8 cellular contexts compared by ENCODE assay signal in the genomic region with DNA sequence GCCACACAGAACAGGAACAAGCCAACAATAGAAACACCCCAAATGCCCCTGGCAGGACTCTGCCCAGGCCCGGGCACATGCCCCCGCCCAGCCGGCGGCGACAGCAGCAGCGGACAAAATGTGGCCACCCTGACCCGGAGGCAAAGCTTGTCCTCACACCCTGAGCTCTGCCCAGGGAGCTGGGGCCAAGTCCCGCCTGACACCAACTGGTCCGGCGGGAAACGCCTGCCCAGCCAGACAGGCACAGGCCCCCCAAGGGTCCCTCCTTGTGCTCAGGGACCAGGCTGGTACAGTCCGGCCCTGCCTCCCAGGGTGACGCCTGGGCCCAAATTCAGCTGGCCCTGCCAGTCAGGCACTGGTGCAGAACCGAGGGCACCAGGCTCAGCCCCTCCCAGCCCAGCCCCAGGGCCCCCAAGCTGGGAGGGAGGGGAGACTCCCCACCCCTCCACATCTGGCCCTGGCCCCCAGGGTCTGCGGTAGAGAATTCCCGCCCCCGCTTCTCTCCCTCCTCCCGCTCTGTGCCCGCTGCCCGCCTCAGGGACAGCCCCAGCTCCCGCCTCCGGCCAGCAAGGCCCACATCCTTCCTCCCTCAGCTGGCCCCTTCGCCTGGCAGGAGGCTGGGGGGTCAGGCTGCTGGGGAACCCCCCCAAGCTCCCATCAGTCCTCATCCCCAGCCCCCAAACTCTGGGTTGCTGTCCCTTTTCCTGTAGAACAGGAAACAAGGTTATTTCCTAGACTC. TPM values are rescaled to one million over a fixed set of nuclear protein-coding genes. Genes with fewer than 3 reads are reported as not detected.
DNase-seq lines count a peak whose midpoint lies in the region; ATAC-seq and TF ChIP-seq lines count a peak whose summit lies in the region.

No MANE protein-coding gene starts in this region.

- H3K27me3 ChIP-seq in heart right ventricle (peaks cover 0 to 4% (median 0%) of the 10 kb centered on the region in 7 donors), rectal smooth muscle tissue (ENCODE audit: control insufficient read depth, insufficient read depth, low read length) (no peaks in the 10 kb centered on the region)

- H3K4me3 Mint-ChIP-seq in activated naive CD8-positive, alpha-beta T cell treated with anti-CD3 and anti-CD28 coated beads for 36 hours, result peak overlapping the region; percentile 78

- 2 to 5% methylated on average over 22 to 23 of the region's 23 CpGs for WGBS in heart right ventricle, 2 donors

- peak; percentile 23 for ATAC-seq in GM21825 (IDR thresholded peaks at IDR 0.05; ENCODE audit: unreplicated experiment)
- ATAC-seq in heart right ventricle, result peak in 7 of 8 donors; percentile 3 to 39 (median 19)
- ATAC-seq in GM21423 (IDR thresholded peaks at IDR 0.05; ENCODE audit: unreplicated experiment), result no peak
- ATAC-seq in HG03442 (IDR thresholded peaks at IDR 0.05; ENCODE audit: unreplicated experiment), result no peak

- DNase-seq in 8988T (peak; percentile 64), heart right ventricle (peak; percentile 55 to 60), NCI-H187 treated with DMSO at 0.1 percent for 48 hours (lab: John Stamatoyannopoulos, UW) (no peak)
- DNase-seq in activated naive CD8-positive, alpha-beta T cell treated with anti-CD3 and anti-CD28 coated beads for 36 hours, result peak; percentile 21

- H3K27me3 Mint-ChIP-seq in activated naive CD8-positive, alpha-beta T cell treated with anti-CD3 and anti-CD28 coated beads for 36 hours, result no peaks in the 10 kb centered on the region

- no peaks in the 10 kb centered on the region for H3K36me3 Mint-ChIP-seq in activated naive CD8-positive, alpha-beta T cell treated with anti-CD3 and anti-CD28 coated beads for 36 hours

- H3K9me3 Mint-ChIP-seq in activated naive CD8-positive, alpha-beta T cell treated with anti-CD3 and anti-CD28 coated beads for 36 hours, result no peaks in the 10 kb centered on the region

- TF ChIP-seq CTCF in heart right ventricle (IDR thresholded peaks at IDR 0.05), result no peak

- H3K9me3 ChIP-seq in heart right ventricle, result no peaks in the 10 kb centered on the region

- H3K9ac ChIP-seq in rectal smooth muscle tissue (ENCODE audit: low read length), result peak overlapping the region; percentile 67

- H3K27ac Mint-ChIP-seq in activated naive CD8-positive, alpha-beta T cell treated with anti-CD3 and anti-CD28 coated beads for 36 hours, result no peak overlapping the region

- H3K4me3 ChIP-seq in heart right ventricle, result peak overlapping the region; percentile 42 to 100 (median 93)
- H3K4me3 ChIP-seq in rectal smooth muscle tissue (ENCODE audit: low read length), result peak overlapping the region; percentile 83

- peaks cover 44 to 84% (median 75%) of the 10 kb centered on the region in 9 donors for H3K4me1 ChIP-seq in heart right ventricle
- peaks cover 39% of the 10 kb centered on the region for H3K4me1 ChIP-seq in rectal smooth muscle tissue (ENCODE audit: control insufficient read depth, insufficient read depth, low read length)

- intact Hi-C loops in heart right ventricle (cut with DNase I), result loop anchor here (2.0 to 10.0 kb wide), 16 partner anchors 33 to 307 kb away; partner anchors contain the start of gene WASF2 (in 2 of the 10)

- peaks cover 43% of the 10 kb centered on the region for H3K4me1 Mint-ChIP-seq in activated naive CD8-positive, alpha-beta T cell treated with anti-CD3 and anti-CD28 coated beads for 36 hours

- H3K36me3 ChIP-seq in heart right ventricle (no peaks in the 10 kb centered on the region), rectal smooth muscle tissue (ENCODE audit: control insufficient read depth, insufficient read depth, low read length) (no peaks in the 10 kb centered on the region)

- peak overlapping the region; percentile 89 to 100 (median 96) for H3K27ac ChIP-seq in heart right ventricle
- peak overlapping the region; percentile 91 for H3K27ac ChIP-seq in rectal smooth muscle tissue (ENCODE audit: low read depth, low read length)

RNA-seq across cellular contexts. Expression of gene AHDC1, which starts 2.0 kb away (rescaled TPM):
- 10 to 100 TPM; 10.0 to 12.0 TPM for total RNA-seq in activated naive CD8-positive, alpha-beta T cell treated with anti-CD3 and anti-CD28 coated beads for 36 hours
- total RNA-seq in heart right ventricle, result 10 to 100 TPM; 32.2 to 53.1 (median 42.9) TPM
- polyA plus RNA-seq in heart right ventricle, result 10 to 100 TPM; 17.0 to 33.7 TPM

RNA-seq across cellular contexts. Expression of gene FGR, which starts 33.0 kb away (rescaled TPM):
- total RNA-seq in activated naive CD8-positive, alpha-beta T cell treated with anti-CD3 and anti-CD28 coated beads for 36 hours, result under 1 TPM; 0.30 to 0.35 TPM
- 10 to 100 TPM in 1 of 10 donors, 1 to 10 TPM in 9; 1.4 to 11.0 (median 2.4) TPM for total RNA-seq in heart right ventricle
- 1 to 10 TPM; 4.8 to 6.9 TPM for polyA plus RNA-seq in heart right ventricle

Comparison
In these comparisons a context has a peak if more than half of its experiments do, and no peak if none do; other contexts are left out.
1. ATAC-seq: peak in GM21825 (single experiment) and heart right ventricle (7 of 8); none in GM21423 (single experiment) and HG03442 (single experiment).